8 cellular contexts compared by ENCODE assay signal in the genomic region with DNA sequence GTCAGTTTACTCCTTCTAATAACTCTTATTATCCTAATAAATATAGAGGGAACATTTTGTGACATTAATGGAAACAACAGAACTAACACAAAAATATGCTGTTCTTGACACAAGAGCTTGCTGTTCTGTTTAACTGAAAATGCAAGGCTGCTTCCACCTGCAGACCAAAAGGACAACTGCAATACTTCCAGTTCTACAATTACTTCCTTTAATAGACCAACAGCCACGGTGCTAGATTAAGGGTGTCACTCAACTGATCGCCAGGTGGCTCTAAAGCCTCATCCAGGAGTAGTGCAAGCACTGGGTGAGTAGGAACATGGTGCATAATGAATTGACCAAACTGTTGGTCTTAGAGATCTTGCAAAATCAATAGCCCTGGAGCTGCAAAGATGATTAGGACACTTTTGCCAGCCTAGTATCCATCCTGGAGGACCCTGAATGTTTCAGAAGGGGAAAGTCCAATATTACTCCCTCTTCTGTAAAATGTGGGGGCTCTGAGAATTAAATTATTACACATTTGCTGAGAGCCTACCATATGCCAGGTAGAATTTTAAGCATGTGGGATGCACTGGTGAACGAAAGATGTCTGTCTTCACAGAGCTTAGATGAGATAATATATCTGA. TPM values are rescaled to one million over a fixed set of nuclear protein-coding genes. Genes with fewer than 3 reads are reported as not detected.
DNase-seq lines count a peak whose midpoint lies in the region; ATAC-seq, FAIRE-seq and TF ChIP-seq lines count a peak whose summit lies in the region.

No MANE protein-coding gene starts in this region.

- intact Hi-C loops in PC-9 (cut with micrococcal nuclease; ENCODE audit: unreplicated experiment) (loop anchor here (1.0 to 10.0 kb wide), 12 partner anchors 39 to 667 kb away; partner anchors contain the start of gene CLDN1), pancreas (cut with DNase I) (loop anchor here in 1 of 3 donors (10.0 kb wide), 1 partner anchor 160 kb away; no protein-coding TSS in a partner anchor)

- H3K4me3 Mint-ChIP-seq in T-helper 17 cell = no peak overlapping the region

- CTCF ChIA-PET in PC-9 (lab: Charles Lee) = interaction anchor here (0.6 to 1.6 kb wide), 11 partner anchors 11 to 423 kb away, joined by 3 to 18 read pairs (median 4); partner anchors contain the start of genes CLDN1 and P3H2

- TF ChIP-seq POLR2A in erythroblast (IDR thresholded peaks at IDR 0.05; ENCODE audit: low read length) = no peak

- H3K36me3 ChIP-seq in PC-9 (ENCODE audit: low read depth) (no peaks in the 10 kb centered on the region), pancreas (no peaks in the 10 kb centered on the region)

- POLR2A ChIA-PET in PC-9 (lab: Charles Lee; ENCODE audit: unreplicated experiment) = interaction anchor here (0.6 kb wide), 1 partner anchor 40 kb away, joined by 6 read pairs; no protein-coding TSS in a partner anchor

- H3K27me3 Mint-ChIP-seq in T-helper 17 cell = peaks cover 11% of the 10 kb centered on the region

- TF ChIP-seq CTCF in GM20000 (IDR thresholded peaks at IDR 0.05; ENCODE audit: extremely low read depth, missing control alignments) = no peak
- TF ChIP-seq CTCF in PC-9 (conservative IDR thresholded peaks at IDR 0.05) = peak; percentile 49; the same call in 1 of the 2 replicates
- TF ChIP-seq CTCF in pancreas (IDR thresholded peaks at IDR 0.05) = peak in 3 of 4 donors; percentile 39 to 56 (median 43)

- H3K4me2 ChIP-seq in PC-9 = no peak overlapping the region

- no peaks in the 10 kb centered on the region for H3K79me2 ChIP-seq in PC-9 (ENCODE audit: low read depth)

- H3K4me1 Mint-ChIP-seq in T-helper 17 cell = no peaks in the 10 kb centered on the region

- no peak overlapping the region for H3K4me3 ChIP-seq in PC-9
- no peak overlapping the region for H3K4me3 ChIP-seq in pancreas

- no peak overlapping the region for H3K27ac Mint-ChIP-seq in T-helper 17 cell

- H3F3A ChIP-seq in PC-9 (ENCODE audit: insufficient read depth, low read depth) = peaks cover 33% of the 10 kb centered on the region

- H3K9me3 ChIP-seq in PC-9 (ENCODE audit: insufficient read depth, low read depth) (peaks cover 8% of the 10 kb centered on the region), pancreas (no peaks in the 10 kb centered on the region), T-helper 17 cell (ENCODE audit: control insufficient read depth, low read length, poor library complexity, severe bottlenecking) (no peaks in the 10 kb centered on the region)

- ATAC-seq in HG03520 (IDR thresholded peaks at IDR 0.05; ENCODE audit: unreplicated experiment) (peak; percentile 86), pancreas (peak; percentile 88 to 99 (median 97)), T-helper 17 cell (no peak)

- peaks cover 52% of the 10 kb centered on the region for H3K4me1 ChIP-seq in PC-9 (replicated peaks; ENCODE audit: insufficient read depth)
- H3K4me1 ChIP-seq in pancreas = no peaks in the 10 kb centered on the region

- H4K20me1 ChIP-seq in PC-9 (ENCODE audit: insufficient read depth) = no peaks in the 10 kb centered on the region

- no peak for FAIRE-seq in pancreas (lab: Jason Lieb, UNC)

- H3K27me3 ChIP-seq in PC-9 (ENCODE audit: insufficient read depth, low read depth) = no peaks in the 10 kb centered on the region
- H3K27me3 ChIP-seq in pancreas = no peaks in the 10 kb centered on the region

- H2AFZ ChIP-seq in PC-9 = no peak overlapping the region

- 32 to 34% methylated on average over 3 of the region's 3 CpGs for WGBS in pancreas, 2 donors

- H3K27ac ChIP-seq in PC-9 = peak overlapping the region; percentile 96
- no peak overlapping the region for H3K27ac ChIP-seq in pancreas

- no peaks in the 10 kb centered on the region for H3K36me3 Mint-ChIP-seq in T-helper 17 cell (ENCODE audit: low read depth)

- no peaks in the 10 kb centered on the region for H3K9me2 ChIP-seq in PC-9 (ENCODE audit: insufficient read depth)

- no TSS peak for BruUV-seq in PC-9 (replicated peaks; lab: Mats Ljungman, UMichigan)

- DNase-seq in ELF-1 (ENCODE audit: low read depth, low spot score) = peak; percentile 56
- peak; percentile 52 for DNase-seq in GM20000 (ENCODE audit: low spot score)
- DNase-seq in PC-9 = peak; percentile 64 to 67
- DNase-seq in erythroblast (lab: John Stamatoyannopoulos, UW) = peak; percentile 11 to 22
- DNase-seq in pancreas = peak in 4 of 6 donors; percentile 14 to 57 (median 42)
- DNase-seq in T-helper 17 cell = no peak
- DNase-seq in stimulated activated CD4-positive, alpha-beta T cell treated with anti-CD3 and anti-CD28 coated beads, Interleukin-4, amount 100 ng/mL, for 24 hours = no peak

RNA-seq across cellular contexts. Expression of gene CLDN16, which starts 3.6 kb away (rescaled TPM):
- 0.20 and 0.46 TPM in 2 replicates for total RNA-seq in PC-9 (2021)
- 1 to 10 TPM in 1 of 6 donors, under 1 TPM in 5; 0.12 to 1.8 (median 0.36) TPM for total RNA-seq in pancreas
- under 1 TPM; 0.09 to 0.57 TPM for polyA plus RNA-seq in pancreas
- not detected for total RNA-seq in T-helper 17 cell

Comparison
In these comparisons a context has a peak if more than half of its experiments do, and no peak if none do; other contexts are left out.
1. DNase-seq: peak in ELF-1 (single experiment), GM20000 (single experiment), PC-9 (2 of 2), erythroblast (2 of 2) and pancreas (4 of 6); none in T-helper 17 cell (0 of 3) and stimulated activated CD4-positive, alpha-beta T cell treated with anti-CD3 and anti-CD28 coated beads, Interleukin-4, amount 100 ng/mL, for 24 hours (single experiment).